Comparison of ENCODE assay signal across 8 cellular contexts in genomic region chr20:44884907-44885391, GRCh38. TPM values are rescaled to one million over a fixed set of nuclear protein-coding genes. Genes with fewer than 3 reads are reported as not detected.
A peak's percentile ranks its signal among the peaks of the same experiment; 100 is the strongest.
DNase-seq lines count a peak whose midpoint lies in the region; ATAC-seq and TF ChIP-seq lines count a peak whose summit lies in the region.

No MANE protein-coding gene starts in this region.

- peaks cover 17% of the 10 kb centered on the region for H3K4me1 Mint-ChIP-seq in MCF 10A (ENCODE audit: insufficient read depth, unreplicated experiment)

- intact Hi-C loops in MCF 10A (cut with micrococcal nuclease): loop anchor here (5.0 kb wide), 1 partner anchor 407 kb away; no protein-coding TSS in a partner anchor
- intact Hi-C loops in mucosa of descending colon (cut with DNase I, micrococcal nuclease): no loop called here

- CTCF ChIA-PET in MCF 10A (lab: Yijun Ruan, JAX): interaction anchor here (0.8 to 3.0 kb wide), 5 partner anchors 9 to 210 kb away, joined by 3 to 12 read pairs (median 3); no protein-coding TSS in a partner anchor

- POLR2A ChIA-PET in MCF 10A (lab: Yijun Ruan, JAX): interaction anchor here (0.5 to 2.2 kb wide), 24 partner anchors 9 to 907 kb away, joined by 3 to 15 read pairs (median 4); partner anchors contain the start of genes CCN5, DNTTIP1, PABPC1L and STK4

- no peaks in the 10 kb centered on the region for H3K36me3 ChIP-seq in mucosa of descending colon (ENCODE audit: low read depth)

- H3K27ac ChIP-seq in 22Rv1: peak overlapping the region; percentile 83

- peak overlapping the region; percentile 99 for H3K4me3 ChIP-seq in mucosa of descending colon

- BruUV-seq in MCF 10A (replicated peaks; lab: Mats Ljungman, UMichigan): no TSS peak

- no peaks in the 10 kb centered on the region for H3K27me3 Mint-ChIP-seq in MCF 10A (ENCODE audit: insufficient read depth, unreplicated experiment)

- TF ChIP-seq CTCF in 22Rv1 (IDR thresholded peaks at IDR 0.05): no peak
- TF ChIP-seq CTCF in MCF 10A (IDR thresholded peaks at IDR 0.05; ENCODE audit: unreplicated experiment): no peak
- TF ChIP-seq CTCF in mucosa of descending colon (IDR thresholded peaks at IDR 0.05): no peak

- peaks cover 29% of the 10 kb centered on the region for H3K4me1 ChIP-seq in mucosa of descending colon (ENCODE audit: low read depth)

- peak overlapping the region; percentile 95 for H3K4me3 Mint-ChIP-seq in MCF 10A (ENCODE audit: unreplicated experiment)

- H3K27ac Mint-ChIP-seq in MCF 10A (ENCODE audit: low read depth, unreplicated experiment): peak overlapping the region; percentile 93

- DNase-seq in MCF 10A (ENCODE audit: unreplicated experiment) (no peak), mucosa of descending colon (no peak), NCI-H1417 (lab: John Stamatoyannopoulos, UW) (no peak), NCI-H1092 (lab: John Stamatoyannopoulos, UW) (no peak), superior temporal gyrus (ENCODE audit: extremely low spot score) (no peak), DMS 273 (lab: John Stamatoyannopoulos, UW; ENCODE audit: unreplicated experiment) (no peak)

- no peaks in the 10 kb centered on the region for H3K9me3 Mint-ChIP-seq in MCF 10A (ENCODE audit: unreplicated experiment)

- ATAC-seq in HG03060 (IDR thresholded peaks at IDR 0.05; ENCODE audit: low read depth, unreplicated experiment) (peak; percentile 19), mucosa of descending colon (no peak)

- no peaks in the 10 kb centered on the region for H3K9me3 ChIP-seq in mucosa of descending colon

- peaks cover 14% of the 10 kb centered on the region for H3K36me3 Mint-ChIP-seq in MCF 10A (ENCODE audit: insufficient read depth, unreplicated experiment)

RNA-seq across cellular contexts. Expression of gene YWHAB, which starts 0.6 kb away (rescaled TPM):
- total RNA-seq in MCF 10A (2022): 235 and 250 TPM in 2 replicates
- total RNA-seq in mucosa of descending colon: 100 to 1,000 TPM; 196 to 265 (median 251) TPM

RNA-seq across cellular contexts. Expression of gene PABPC1L, which starts 24.9 kb away (rescaled TPM):
- total RNA-seq in MCF 10A (2022) (150 and 182 TPM in 2 replicates), mucosa of descending colon (10 to 100 TPM; 13.3 to 21.6 (median 18.7) TPM)
